32 cellular contexts compared by ENCODE assay signal in the genomic region with DNA sequence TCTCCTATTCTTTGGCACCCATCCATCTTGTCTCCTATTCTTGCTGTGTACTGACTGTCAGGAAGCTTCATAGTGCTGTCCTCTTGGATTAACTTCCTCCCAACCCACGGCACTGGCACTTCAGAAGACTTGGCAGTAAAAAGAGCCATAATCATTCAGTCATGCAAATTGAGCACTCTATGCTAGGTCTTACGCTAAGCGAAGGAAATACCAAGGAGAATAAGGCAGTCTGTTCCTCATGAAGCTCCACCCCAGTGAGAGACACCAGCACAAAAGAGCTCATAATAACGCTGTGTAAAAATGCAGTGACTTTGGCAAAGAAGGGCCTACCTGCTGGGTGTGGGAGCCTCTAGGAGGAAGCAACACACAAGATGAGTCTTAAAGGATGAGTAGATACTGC.
"Had no signal": no experiment of that assay in that cellular context is flagged by ENCODE, and none has a peak within 500 bp of the region (broad histone marks: within the 10 kb centered on the region; RNA-seq: fewer than 3 reads in every experiment).

No MANE protein-coding gene starts in this region.

- H3K27me3 ChIP-seq: ascending aorta, cardiac muscle cell, SJCRH30 had no signal

- FAIRE-seq: TTC549 had no signal

- H3K27ac Mint-ChIP-seq: activated CD4-positive, alpha-beta T cell treated with anti-CD3 and anti-CD28 coated beads for 36 hours; activated CD4-positive, alpha-beta T cell treated with anti-CD3 and anti-CD28 coated beads, Interleukin-2, amount 10 ng/mL, durations not matched to agents 7 days and 5 days; activated naive CD4-positive, alpha-beta T cell treated with anti-CD3 and anti-CD28 coated beads, Interleukin-2, amount 50 U/mL, for 24 hours; activated naive CD8-positive, alpha-beta T cell treated with anti-CD3 and anti-CD28 coated beads, Interleukin-2, amount 10 ng/mL, durations not matched to agents 7 days and 5 days had no signal

- H3K9me3 Mint-ChIP-seq: activated CD4-positive, alpha-beta T cell treated with anti-CD3 and anti-CD28 coated beads, Interleukin-2, amount 10 ng/mL, durations not matched to agents 7 days and 5 days; activated naive CD4-positive, alpha-beta T cell treated with anti-CD3 and anti-CD28 coated beads, Interleukin-2, amount 50 U/mL, for 24 hours; activated naive CD8-positive, alpha-beta T cell treated with anti-CD3 and anti-CD28 coated beads, Interleukin-2, amount 10 ng/mL, durations not matched to agents 7 days and 5 days; activated T-cell treated with anti-CD3 and anti-CD28 coated beads, Interleukin-2, amount 50 U/mL, for 4 hours; central memory CD8-positive, alpha-beta T cell had no signal

- ATAC-seq: activated CD4-positive, alpha-beta T cell treated with anti-CD3 and anti-CD28 coated beads for 36 hours; activated CD4-positive, CD25-positive, alpha-beta regulatory T cell treated with anti-CD3 and anti-CD28 coated beads, Interleukin-2, amount 50 U/mL, for 24 hours; activated T-cell treated with anti-CD3 and anti-CD28 coated beads, Interleukin-2, amount 50 U/mL, for 4 hours; Panc1 had no signal

- H3K27ac ChIP-seq: ascending aorta, cardiac muscle cell, KMS-11, SJCRH30, SK-N-MC had no signal

- H3K36me3 ChIP-seq: ascending aorta, cardiac muscle cell, SJCRH30 had no signal

- H3K4me3 ChIP-seq: ascending aorta, cardiac muscle cell, SJCRH30, SK-N-MC had no signal

- H3K36me3 Mint-ChIP-seq: activated naive CD4-positive, alpha-beta T cell treated with anti-CD3 and anti-CD28 coated beads, Interleukin-2, amount 50 U/mL, for 24 hours had no signal

- H3K27me3 Mint-ChIP-seq: activated CD4-positive, alpha-beta T cell treated with anti-CD3 and anti-CD28 coated beads for 36 hours; activated naive CD4-positive, alpha-beta T cell treated with anti-CD3 and anti-CD28 coated beads, Interleukin-2, amount 50 U/mL, for 24 hours; activated naive CD8-positive, alpha-beta T cell treated with anti-CD3 and anti-CD28 coated beads, Interleukin-2, amount 10 ng/mL, durations not matched to agents 7 days and 5 days; central memory CD8-positive, alpha-beta T cell had no signal

- H3K4me3 Mint-ChIP-seq: activated CD4-positive, alpha-beta T cell treated with anti-CD3 and anti-CD28 coated beads for 36 hours; activated CD4-positive, alpha-beta T cell treated with anti-CD3 and anti-CD28 coated beads, Interleukin-2, amount 10 ng/mL, durations not matched to agents 7 days and 5 days; activated naive CD4-positive, alpha-beta T cell treated with anti-CD3 and anti-CD28 coated beads, Interleukin-2, amount 50 U/mL, for 24 hours; activated naive CD8-positive, alpha-beta T cell treated with anti-CD3 and anti-CD28 coated beads, Interleukin-2, amount 10 ng/mL, durations not matched to agents 7 days and 5 days; activated T-cell treated with anti-CD3 and anti-CD28 coated beads, Interleukin-2, amount 50 U/mL, for 4 hours; central memory CD8-positive, alpha-beta T cell had no signal

- H3K4me1 ChIP-seq: ascending aorta had no signal

- DNase-seq: activated CD4-positive, alpha-beta T cell treated with anti-CD3 and anti-CD28 coated beads for 36 hours; activated CD4-positive, alpha-beta T cell treated with anti-CD3 and anti-CD28 coated beads, Interleukin-2, amount 10 ng/mL, durations not matched to agents 7 days and 5 days; activated CD4-positive, alpha-beta T cell treated with anti-CD3 and anti-CD28 coated beads, Interleukin-2, amount 50 U/mL, for 48 hours; activated CD8-positive, alpha-beta memory T cell treated with anti-CD3 and anti-CD28 coated beads, Interleukin-2, amount 50 U/mL, for 4 hours; activated gamma-delta T cell; activated naive CD4-positive, alpha-beta T cell treated with Interleukin-2 at 50 U/mL for 16 hours; activated naive CD8-positive, alpha-beta T cell treated with anti-CD3 and anti-CD28 coated beads, Interleukin-2, amount 10 ng/mL, durations not matched to agents 7 days and 5 days; activated T-cell treated with anti-CD3 and anti-CD28 coated beads for 4 hours; activated T-cell treated with anti-CD3 and anti-CD28 coated beads, Interleukin-2, amount 50 U/mL, for 4 hours; amygdala; MM.1S; MV-4-11; NCI-H1092; NCI-H1417; NCI-H146; NCI-H187; NCI-H2029 treated with DMSO at 0.1 percent for 48 hours; NCI-H2107; NCI-H226; NCI-H524 treated with DMSO at 0.1 percent for 48 hours; SHP77; SJCRH30; T1000 had no signal

- H3K9me3 ChIP-seq: ascending aorta, SJCRH30 had no signal

- H3K9ac ChIP-seq: KMS-11 had no signal

- H3K4me2 ChIP-seq: KMS-11 had no signal

- H3K4me1 Mint-ChIP-seq: activated CD4-positive, alpha-beta T cell treated with anti-CD3 and anti-CD28 coated beads for 36 hours; activated CD4-positive, alpha-beta T cell treated with anti-CD3 and anti-CD28 coated beads, Interleukin-2, amount 10 ng/mL, durations not matched to agents 7 days and 5 days; activated naive CD4-positive, alpha-beta T cell treated with anti-CD3 and anti-CD28 coated beads, Interleukin-2, amount 50 U/mL, for 24 hours; central memory CD8-positive, alpha-beta T cell had no signal
